1 cellular context compared by ENCODE assay signal in genomic region chr7:1592299-1592842, GRCh38.
TF ChIP-seq lines count a peak whose summit lies in the region.

No MANE protein-coding gene starts in this region.

TF ChIP-seq in IMR-90, 13 proteins besides CTCF, POLR2A, EP300 and RAD21:
- TF ChIP-seq MAZ (IDR thresholded peaks at IDR 0.05; ENCODE audit: borderline replicate concordance, low read depth, low read length), result no peak
- no peak for TF ChIP-seq RCOR1 (IDR thresholded peaks at IDR 0.05; ENCODE audit: insufficient replicate concordance, low read length)
- no peak for TF ChIP-seq MXI1 (IDR thresholded peaks at IDR 0.05; ENCODE audit: borderline replicate concordance, low read depth, low read length)
- TF ChIP-seq CHD1 (IDR thresholded peaks at IDR 0.05; ENCODE audit: low read depth, low read length), result no peak
- TF ChIP-seq RFX5 (IDR thresholded peaks at IDR 0.05; ENCODE audit: low read depth, low read length), result no peak
- TF ChIP-seq BHLHE40 (IDR thresholded peaks at IDR 0.05; ENCODE audit: low read depth, low read length), result no peak
- no peak for TF ChIP-seq CEBPB (IDR thresholded peaks at IDR 0.05; ENCODE audit: low read depth, low read length)
- no peak for TF ChIP-seq SMC3 (IDR thresholded peaks at IDR 0.05; ENCODE audit: low read depth, low read length)
- TF ChIP-seq FOS (IDR thresholded peaks at IDR 0.05; ENCODE audit: low read depth, low read length), result no peak
- TF ChIP-seq, protein P1, sequence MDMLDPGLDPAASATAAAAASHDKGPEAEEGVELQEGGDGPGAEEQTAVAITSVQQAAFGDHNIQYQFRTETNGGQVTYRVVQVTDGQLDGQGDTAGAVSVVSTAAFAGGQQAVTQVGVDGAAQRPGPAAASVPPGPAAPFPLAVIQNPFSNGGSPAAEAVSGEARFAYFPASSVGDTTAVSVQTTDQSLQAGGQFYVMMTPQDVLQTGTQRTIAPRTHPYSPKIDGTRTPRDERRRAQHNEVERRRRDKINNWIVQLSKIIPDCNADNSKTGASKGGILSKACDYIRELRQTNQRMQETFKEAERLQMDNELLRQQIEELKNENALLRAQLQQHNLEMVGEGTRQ (IDR thresholded peaks at IDR 0.05; ENCODE audit: low read depth, low read length), result no peak
- no peak for TF ChIP-seq MAFK (IDR thresholded peaks at IDR 0.05; ENCODE audit: low read depth, low read length)
- TF ChIP-seq NFE2L2 (IDR thresholded peaks at IDR 0.05; ENCODE audit: low read depth, low read length), result no peak
- TF ChIP-seq, protein P2, sequence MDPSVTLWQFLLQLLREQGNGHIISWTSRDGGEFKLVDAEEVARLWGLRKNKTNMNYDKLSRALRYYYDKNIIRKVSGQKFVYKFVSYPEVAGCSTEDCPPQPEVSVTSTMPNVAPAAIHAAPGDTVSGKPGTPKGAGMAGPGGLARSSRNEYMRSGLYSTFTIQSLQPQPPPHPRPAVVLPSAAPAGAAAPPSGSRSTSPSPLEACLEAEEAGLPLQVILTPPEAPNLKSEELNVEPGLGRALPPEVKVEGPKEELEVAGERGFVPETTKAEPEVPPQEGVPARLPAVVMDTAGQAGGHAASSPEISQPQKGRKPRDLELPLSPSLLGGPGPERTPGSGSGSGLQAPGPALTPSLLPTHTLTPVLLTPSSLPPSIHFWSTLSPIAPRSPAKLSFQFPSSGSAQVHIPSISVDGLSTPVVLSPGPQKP (IDR thresholded peaks at IDR 0.05; ENCODE audit: borderline replicate concordance, low read depth, low read length), result no peak
